ENCODE assay signal across 12 cellular contexts in the genomic region with DNA sequence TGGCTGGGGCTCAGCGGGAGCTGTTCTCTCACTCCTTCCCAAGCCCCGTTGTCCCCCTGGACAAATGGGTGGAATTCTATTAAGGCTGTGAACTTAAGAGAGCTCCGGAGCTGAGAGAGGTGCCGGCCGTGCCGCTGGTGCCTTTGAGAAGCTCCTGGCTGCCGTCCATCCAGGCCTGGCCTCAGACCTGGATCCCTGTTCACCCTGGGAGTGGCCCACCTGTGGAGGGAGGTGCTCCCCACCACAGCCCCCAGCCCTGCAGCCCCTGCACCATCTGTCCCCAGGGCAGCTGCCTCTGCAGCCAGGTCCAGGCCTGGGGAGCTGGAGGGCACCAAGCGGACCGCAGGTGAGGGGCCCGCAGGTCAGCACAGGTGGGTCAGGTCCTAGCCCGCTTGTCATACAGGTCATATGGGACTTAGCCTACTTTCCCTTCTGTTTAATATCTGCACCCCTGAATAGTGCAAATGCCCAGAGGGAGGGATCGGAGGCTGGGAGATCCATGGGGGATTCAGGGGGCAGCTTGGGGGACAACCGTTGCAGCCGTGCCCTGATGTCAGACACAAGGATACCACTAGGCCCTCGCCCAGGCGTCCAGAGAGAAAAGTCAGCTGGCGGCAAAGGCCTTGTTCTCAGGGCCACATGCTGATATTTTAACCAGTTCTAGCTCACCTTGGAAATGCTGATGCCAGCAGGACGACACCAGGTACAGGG. TPM values are rescaled to one million over a fixed set of nuclear protein-coding genes. Genes with fewer than 3 reads are reported as not detected.
DNase-seq lines count a peak whose midpoint lies in the region; ATAC-seq, FAIRE-seq and TF ChIP-seq lines count a peak whose summit lies in the region.
"Had no signal": no experiment of that assay in that cellular context is flagged by ENCODE, and none has a peak within 500 bp of the region (broad histone marks: within the 10 kb centered on the region; RNA-seq: fewer than 3 reads in every experiment).

No MANE protein-coding gene starts in this region.

- peaks cover 3% of the 10 kb centered on the region for H3K4me1 ChIP-seq in parathyroid adenoma

- H3K27ac ChIP-seq in 22Rv1 (peak overlapping the region; percentile 30; the same call in 1 of the 2 replicates), parathyroid adenoma (no peak overlapping the region)
- H3K27ac ChIP-seq: brain microvascular endothelial cell had no signal

- H3K27me3 ChIP-seq in parathyroid adenoma (ENCODE audit: control insufficient read depth, insufficient read depth, low read length) = no peaks in the 10 kb centered on the region
- H3K27me3 ChIP-seq: brain microvascular endothelial cell had no signal

- ATAC-seq in esophagus mucosa = peak; percentile 13
- no peak for ATAC-seq in HG03442 (IDR thresholded peaks at IDR 0.05; ENCODE audit: unreplicated experiment)
- ATAC-seq in GM21528 (IDR thresholded peaks at IDR 0.05; ENCODE audit: low FRiP score, unreplicated experiment) = no peak
- ATAC-seq: naive thymus-derived CD4-positive, alpha-beta T cell had no signal

- H3K36me3 Mint-ChIP-seq in CD14-positive monocyte = no peaks in the 10 kb centered on the region
- H3K36me3 Mint-ChIP-seq: naive thymus-derived CD4-positive, alpha-beta T cell had no signal

- TF ChIP-seq CTCF in 22Rv1 (IDR thresholded peaks at IDR 0.05) (no peak), CD14-positive monocyte (IDR thresholded peaks at IDR 0.05) (no peak), parathyroid adenoma (IDR thresholded peaks at IDR 0.05) (no peak)

- H3K79me2 ChIP-seq in parathyroid adenoma = no peaks in the 10 kb centered on the region

- intact Hi-C loops in CD14-positive monocyte (cut with micrococcal nuclease) = no loop called here

- FAIRE-seq in GM19239 (lab: Jason Lieb, UNC) = no peak
- FAIRE-seq: RCC 7860 had no signal

- no peak overlapping the region for H3K27ac Mint-ChIP-seq in CD14-positive monocyte
- H3K27ac Mint-ChIP-seq: naive thymus-derived CD4-positive, alpha-beta T cell had no signal

- no peak overlapping the region for H3K4me3 Mint-ChIP-seq in CD14-positive monocyte
- H3K4me3 Mint-ChIP-seq: naive thymus-derived CD4-positive, alpha-beta T cell had no signal

- H3K9me3 ChIP-seq in parathyroid adenoma (ENCODE audit: control insufficient read depth, low read length) = no peaks in the 10 kb centered on the region

- DNase-seq in CD14-positive monocyte (ENCODE audit: low spot score) (peak; percentile 22), GM19239 (ENCODE audit: insufficient read length, low spot score) (no peak)
- DNase-seq: activated CD4-positive, CD25-positive, alpha-beta regulatory T cell; brain microvascular endothelial cell; NCI-H2081 treated with DMSO at 0.1 percent for 48 hours had no signal

- no peaks in the 10 kb centered on the region for H3K36me3 ChIP-seq in parathyroid adenoma (ENCODE audit: control insufficient read depth, insufficient read depth, low read length)
- H3K36me3 ChIP-seq: brain microvascular endothelial cell had no signal

- peaks cover 0 to 4% (median 0%) of the 10 kb centered on the region in 7 donors for H3K9me3 Mint-ChIP-seq in CD14-positive monocyte
- H3K9me3 Mint-ChIP-seq: naive thymus-derived CD4-positive, alpha-beta T cell had no signal

- no peak overlapping the region for H3K9ac ChIP-seq in parathyroid adenoma

- H3K4me3 ChIP-seq in parathyroid adenoma (ENCODE audit: low read depth, low read length) = no peak overlapping the region

- peaks cover 8 to 30% (median 9%) of the 10 kb centered on the region in 3 donors for H3K27me3 Mint-ChIP-seq in CD14-positive monocyte (ENCODE audit: low read depth in 3 of 3)
- H3K27me3 Mint-ChIP-seq: naive thymus-derived CD4-positive, alpha-beta T cell had no signal

- H2AFZ ChIP-seq in parathyroid adenoma = peak overlapping the region; percentile 28

- no peak overlapping the region for H3K4me2 ChIP-seq in parathyroid adenoma (ENCODE audit: low read length)

- H3K4me1 Mint-ChIP-seq in CD14-positive monocyte = peaks cover 12% of the 10 kb centered on the region

RNA-seq across cellular contexts. Expression of a gene that starts 15.2 kb away (rescaled TPM):
- 10 to 100 TPM; 13.1 to 29.8 TPM for polyA plus RNA-seq in CD14-positive monocyte
- 152 TPM for total RNA-seq in esophagus mucosa
- polyA plus RNA-seq: naive thymus-derived CD4-positive, alpha-beta T cell had no signal
